Comparison of ENCODE assay signal across 1 cellular context in genomic region chr11:75518204-75518549, GRCh38.
TF ChIP-seq lines count a peak whose summit lies in the region.

No MANE protein-coding gene starts in this region.

TF ChIP-seq in GM23338, 12 proteins besides CTCF, POLR2A, EP300 and RAD21 (continued from another document):
- TF ChIP-seq, protein P1, sequence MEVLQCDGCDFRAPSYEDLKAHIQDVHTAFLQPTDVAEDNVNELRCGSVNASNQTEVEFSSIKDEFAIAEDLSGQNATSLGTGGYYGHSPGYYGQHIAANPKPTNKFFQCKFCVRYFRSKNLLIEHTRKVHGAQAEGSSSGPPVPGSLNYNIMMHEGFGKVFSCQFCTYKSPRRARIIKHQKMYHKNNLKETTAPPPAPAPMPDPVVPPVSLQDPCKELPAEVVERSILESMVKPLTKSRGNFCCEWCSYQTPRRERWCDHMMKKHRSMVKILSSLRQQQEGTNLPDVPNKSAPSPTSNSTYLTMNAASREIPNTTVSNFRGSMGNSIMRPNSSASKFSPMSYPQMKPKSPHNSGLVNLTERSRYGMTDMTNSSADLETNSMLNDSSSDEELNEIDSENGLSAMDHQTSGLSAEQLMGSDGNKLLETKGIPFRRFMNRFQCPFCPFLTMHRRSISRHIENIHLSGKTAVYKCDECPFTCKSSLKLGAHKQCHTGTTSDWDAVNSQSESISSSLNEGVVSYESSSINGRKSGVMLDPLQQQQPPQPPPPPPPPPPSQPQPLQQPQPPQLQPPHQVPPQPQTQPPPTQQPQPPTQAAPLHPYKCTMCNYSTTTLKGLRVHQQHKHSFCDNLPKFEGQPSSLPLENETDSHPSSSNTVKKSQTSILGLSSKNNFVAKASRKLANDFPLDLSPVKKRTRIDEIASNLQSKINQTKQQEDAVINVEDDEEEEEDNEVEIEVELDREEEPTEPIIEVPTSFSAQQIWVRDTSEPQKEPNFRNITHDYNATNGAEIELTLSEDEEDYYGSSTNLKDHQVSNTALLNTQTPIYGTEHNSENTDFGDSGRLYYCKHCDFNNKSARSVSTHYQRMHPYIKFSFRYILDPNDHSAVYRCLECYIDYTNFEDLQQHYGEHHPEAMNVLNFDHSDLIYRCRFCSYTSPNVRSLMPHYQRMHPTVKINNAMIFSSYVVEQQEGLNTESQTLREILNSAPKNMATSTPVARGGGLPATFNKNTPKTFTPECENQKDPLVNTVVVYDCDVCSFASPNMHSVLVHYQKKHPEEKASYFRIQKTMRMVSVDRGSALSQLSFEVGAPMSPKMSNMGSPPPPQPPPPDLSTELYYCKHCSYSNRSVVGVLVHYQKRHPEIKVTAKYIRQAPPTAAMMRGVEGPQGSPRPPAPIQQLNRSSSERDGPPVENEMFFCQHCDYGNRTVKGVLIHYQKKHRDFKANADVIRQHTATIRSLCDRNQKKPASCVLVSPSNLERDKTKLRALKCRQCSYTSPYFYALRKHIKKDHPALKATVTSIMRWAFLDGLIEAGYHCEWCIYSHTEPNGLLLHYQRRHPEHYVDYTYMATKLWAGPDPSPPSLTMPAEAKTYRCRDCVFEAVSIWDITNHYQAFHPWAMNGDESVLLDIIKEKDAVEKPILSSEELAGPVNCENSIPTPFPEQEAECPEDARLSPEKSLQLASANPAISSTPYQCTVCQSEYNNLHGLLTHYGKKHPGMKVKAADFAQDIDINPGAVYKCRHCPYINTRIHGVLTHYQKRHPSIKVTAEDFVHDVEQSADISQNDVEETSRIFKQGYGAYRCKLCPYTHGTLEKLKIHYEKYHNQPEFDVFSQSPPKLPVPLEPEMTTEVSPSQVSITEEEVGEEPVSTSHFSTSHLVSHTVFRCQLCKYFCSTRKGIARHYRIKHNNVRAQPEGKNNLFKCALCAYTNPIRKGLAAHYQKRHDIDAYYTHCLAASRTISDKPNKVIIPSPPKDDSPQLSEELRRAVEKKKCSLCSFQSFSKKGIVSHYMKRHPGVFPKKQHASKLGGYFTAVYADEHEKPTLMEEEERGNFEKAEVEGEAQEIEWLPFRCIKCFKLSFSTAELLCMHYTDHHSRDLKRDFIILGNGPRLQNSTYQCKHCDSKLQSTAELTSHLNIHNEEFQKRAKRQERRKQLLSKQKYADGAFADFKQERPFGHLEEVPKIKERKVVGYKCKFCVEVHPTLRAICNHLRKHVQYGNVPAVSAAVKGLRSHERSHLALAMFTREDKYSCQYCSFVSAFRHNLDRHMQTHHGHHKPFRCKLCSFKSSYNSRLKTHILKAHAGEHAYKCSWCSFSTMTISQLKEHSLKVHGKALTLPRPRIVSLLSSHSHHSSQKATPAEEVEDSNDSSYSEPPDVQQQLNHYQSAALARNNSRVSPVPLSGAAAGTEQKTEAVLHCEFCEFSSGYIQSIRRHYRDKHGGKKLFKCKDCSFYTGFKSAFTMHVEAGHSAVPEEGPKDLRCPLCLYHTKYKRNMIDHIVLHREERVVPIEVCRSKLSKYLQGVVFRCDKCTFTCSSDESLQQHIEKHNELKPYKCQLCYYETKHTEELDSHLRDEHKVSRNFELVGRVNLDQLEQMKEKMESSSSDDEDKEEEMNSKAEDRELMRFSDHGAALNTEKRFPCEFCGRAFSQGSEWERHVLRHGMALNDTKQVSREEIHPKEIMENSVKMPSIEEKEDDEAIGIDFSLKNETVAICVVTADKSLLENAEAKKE (CRISPR knock-in tag; IDR thresholded peaks at IDR 0.05): no peak
- TF ChIP-seq ZNF331 (CRISPR knock-in tag; IDR thresholded peaks at IDR 0.05; ENCODE audit: low read depth): no peak
